23 cellular contexts compared by ENCODE assay signal in the genomic region with DNA sequence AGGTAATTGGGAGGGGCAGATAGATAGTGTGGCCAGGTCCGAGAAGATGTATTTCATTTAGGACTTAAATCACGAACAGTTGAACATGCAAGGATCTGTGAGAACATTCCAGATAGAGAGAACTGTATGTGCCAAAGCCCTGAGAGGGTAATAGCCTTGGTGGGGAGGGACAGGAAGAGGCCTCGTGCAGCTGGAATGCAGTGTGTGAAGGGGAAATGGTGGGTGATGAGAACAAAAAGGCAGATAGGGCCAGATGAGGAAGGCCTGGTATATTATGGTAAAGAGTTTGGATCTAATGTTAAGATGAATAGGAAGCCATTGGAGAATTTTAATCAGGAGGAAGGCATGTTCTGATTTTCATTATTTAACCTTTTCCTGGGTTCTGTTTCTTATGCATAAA.
"Had no signal": no experiment of that assay in that cellular context is flagged by ENCODE, and none has a peak within 500 bp of the region (broad histone marks: within the 10 kb centered on the region; RNA-seq: fewer than 3 reads in every experiment).

No MANE protein-coding gene starts in this region.

- H3K27me3 Mint-ChIP-seq: activated CD4-positive, alpha-beta memory T cell treated with anti-CD3 and anti-CD28 coated beads, Interleukin-2, amount 10 ng/mL, durations not matched to agents 7 days and 5 days; activated T-helper 17 cell treated with anti-CD3 and anti-CD28 coated beads, Interleukin-2, amount 50 U/mL, for 72 hours; central memory CD8-positive, alpha-beta T cell had no signal

- DNase-seq: activated CD4-positive, alpha-beta memory T cell treated with anti-CD3 and anti-CD28 coated beads, Interleukin-2, amount 10 ng/mL, durations not matched to agents 7 days and 5 days; activated CD4-positive, alpha-beta T cell treated with anti-CD3 and anti-CD28 coated beads for 36 hours; activated CD4-positive, alpha-beta T cell treated with anti-CD3 and anti-CD28 coated beads, Interleukin-2, amount 50 U/mL, for 1 hour; activated CD4-positive, CD25-positive, alpha-beta regulatory T cell; activated gamma-delta T cell; activated naive CD4-positive, alpha-beta T cell treated with anti-CD3 and anti-CD28 coated beads for 36 hours; activated T-cell treated with anti-CD3 and anti-CD28 coated beads for 4 hours; activated T-cell treated with anti-CD3 and anti-CD28 coated beads, Interleukin-2, amount 50 U/mL, for 48 hours; amygdala; NCI-H1105 treated with DMSO at 0.1 percent for 48 hours; NCI-H1436 treated with DMSO at 0.1 percent for 48 hours; NCI-H187; NCI-H2081 treated with DMSO at 0.1 percent for 48 hours; NCI-H446 treated with DMSO at 0.1 percent for 48 hours; Right ventricle myocardium superior had no signal

- H3K4me1 Mint-ChIP-seq: activated CD4-positive, alpha-beta memory T cell treated with anti-CD3 and anti-CD28 coated beads, Interleukin-2, amount 10 ng/mL, durations not matched to agents 7 days and 5 days; activated CD4-positive, alpha-beta T cell treated with anti-CD3 and anti-CD28 coated beads for 36 hours; activated T-helper 17 cell treated with anti-CD3 and anti-CD28 coated beads, Interleukin-2, amount 50 U/mL, for 72 hours; central memory CD8-positive, alpha-beta T cell had no signal

- H3K4me3 ChIP-seq: SJSA1 had no signal

- H3K36me3 Mint-ChIP-seq: activated naive CD8-positive, alpha-beta T cell had no signal

- H3K27me3 ChIP-seq: SJSA1 had no signal

- H3K4me3 Mint-ChIP-seq: activated CD4-positive, alpha-beta memory T cell treated with anti-CD3 and anti-CD28 coated beads, Interleukin-2, amount 10 ng/mL, durations not matched to agents 7 days and 5 days; activated CD4-positive, alpha-beta T cell treated with anti-CD3 and anti-CD28 coated beads for 36 hours; activated naive CD4-positive, alpha-beta T cell treated with anti-CD3 and anti-CD28 coated beads for 36 hours; activated naive CD8-positive, alpha-beta T cell; activated T-helper 17 cell treated with anti-CD3 and anti-CD28 coated beads, Interleukin-2, amount 50 U/mL, for 72 hours; brain; central memory CD8-positive, alpha-beta T cell; T-helper 1 cell treated with Interleukin-12 subunit alpha and Interleukin-12 subunit beta and Interleukin-4 antibody, amounts not matched to agents 30 μg/mL and 1 μg/mL, for 36 hours had no signal

- ATAC-seq: activated CD4-positive, alpha-beta T cell treated with anti-CD3 and anti-CD28 coated beads for 36 hours; activated T-helper 17 cell treated with anti-CD3 and anti-CD28 coated beads, Interleukin-2, amount 50 U/mL, for 72 hours; Panc1 had no signal

- H3K27ac ChIP-seq: RWPE1, SJSA1 had no signal

- H3K4me1 ChIP-seq: SJSA1 had no signal

- H3K36me3 ChIP-seq: SJSA1 had no signal

- H3K27ac Mint-ChIP-seq: activated CD4-positive, alpha-beta memory T cell treated with anti-CD3 and anti-CD28 coated beads, Interleukin-2, amount 10 ng/mL, durations not matched to agents 7 days and 5 days; activated CD4-positive, alpha-beta T cell treated with anti-CD3 and anti-CD28 coated beads for 36 hours; activated naive CD4-positive, alpha-beta T cell treated with anti-CD3 and anti-CD28 coated beads for 36 hours; activated naive CD8-positive, alpha-beta T cell; activated T-helper 17 cell treated with anti-CD3 and anti-CD28 coated beads, Interleukin-2, amount 50 U/mL, for 72 hours; brain; T-helper 1 cell treated with Interleukin-12 subunit alpha and Interleukin-12 subunit beta and Interleukin-4 antibody, amounts not matched to agents 30 μg/mL and 1 μg/mL, for 36 hours had no signal

- H3K9me3 ChIP-seq: SJSA1 had no signal
